In the genomic region with DNA sequence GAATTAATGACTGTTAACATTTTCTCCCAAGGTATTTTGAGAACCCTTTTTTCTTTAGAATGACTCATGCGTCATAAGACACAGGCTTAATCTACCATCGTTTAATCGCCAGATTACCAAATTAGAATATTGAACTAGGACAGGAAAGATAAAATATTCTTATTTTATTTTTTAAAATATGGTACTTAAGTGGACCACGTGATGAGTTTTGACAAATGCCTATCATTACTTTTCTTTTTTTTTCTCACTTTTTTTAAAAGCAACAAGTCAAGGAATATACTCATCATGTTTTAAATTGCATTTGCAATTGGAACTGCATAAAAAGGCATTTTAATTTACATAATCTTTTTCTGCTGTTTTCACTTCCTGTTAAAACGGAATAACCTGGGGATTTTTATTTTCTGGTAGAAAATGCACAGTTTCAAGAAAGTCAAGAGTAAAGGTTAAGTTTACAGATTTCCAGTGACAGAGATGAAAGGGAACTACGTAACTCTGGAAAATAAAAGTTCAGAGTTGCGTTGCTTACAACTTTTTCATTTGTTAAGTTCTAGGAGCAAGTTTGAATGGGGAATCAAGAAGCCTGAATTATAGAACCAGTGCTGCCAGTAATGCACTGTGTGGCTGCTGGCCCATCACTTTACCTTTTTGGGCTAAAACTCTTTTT, we compare ENCODE assay signal across 12 cellular contexts. TPM values are rescaled to one million over a fixed set of nuclear protein-coding genes. Genes with fewer than 3 reads are reported as not detected.
DNase-seq lines count a peak whose midpoint lies in the region; ATAC-seq and TF ChIP-seq lines count a peak whose summit lies in the region.
"Had no signal": no experiment of that assay in that cellular context is flagged by ENCODE, and none has a peak within 500 bp of the region (broad histone marks: within the 10 kb centered on the region; RNA-seq: fewer than 3 reads in every experiment).

No MANE protein-coding gene starts in this region.

- H3K4me2 ChIP-seq in MM.1S (ENCODE audit: low read depth, low read length), result peak overlapping the region; percentile 31

- peaks cover 6% of the 10 kb centered on the region for H3K36me3 ChIP-seq in MM.1S (replicated peaks; ENCODE audit: insufficient read depth, low read length)
- no peaks in the 10 kb centered on the region for H3K36me3 ChIP-seq in body of pancreas (replicated peaks in 1 of 2; ENCODE audit: insufficient read depth in 1 of 2, low read depth in 2 of 2)

- H3K4me1 ChIP-seq in MM.1S (ENCODE audit: low read length) (peaks cover 21% of the 10 kb centered on the region), body of pancreas (peaks cover 54% of the 10 kb centered on the region)

- H3K79me2 ChIP-seq in MM.1S (ENCODE audit: low read length), result peaks cover 39% of the 10 kb centered on the region

- H3K9ac ChIP-seq in MM.1S (ENCODE audit: low read length), result no peak overlapping the region

- intact Hi-C loops in body of pancreas (cut with DNase I), result no loop called here

- H3K27me3 ChIP-seq in MM.1S (replicated peaks; ENCODE audit: insufficient read depth, low read length) (no peaks in the 10 kb centered on the region), body of pancreas (no peaks in the 10 kb centered on the region)
- H3K27me3 ChIP-seq: suprapubic skin had no signal

- TF ChIP-seq POLR2A in body of pancreas (IDR thresholded peaks at IDR 0.05), result no peak

- H3K27ac ChIP-seq in MM.1S (ENCODE audit: low read length), result peak overlapping the region; percentile 4; the same call in 1 of the 2 replicates
- peak overlapping the region in 2 of 4 donors; percentile 36 to 72 for H3K27ac ChIP-seq in body of pancreas
- H3K27ac ChIP-seq: suprapubic skin had no signal

- no peak overlapping the region for H3K4me3 ChIP-seq in MM.1S (ENCODE audit: low read length)
- no peak overlapping the region for H3K4me3 ChIP-seq in body of pancreas
- H3K4me3 ChIP-seq: suprapubic skin had no signal

- no peak for TF ChIP-seq CTCF in MM.1S (IDR thresholded peaks at IDR 0.05; ENCODE audit: low read length)
- TF ChIP-seq CTCF in body of pancreas (IDR thresholded peaks at IDR 0.05), result no peak

- 59 to 62% methylated on average over 7 of the region's 7 CpGs for WGBS in body of pancreas, 2 donors

- H3F3A ChIP-seq in MM.1S (ENCODE audit: insufficient read depth, low read length), result no peaks in the 10 kb centered on the region

- DNase-seq in MM.1S (no peak), left lobe of liver (ENCODE audit: low spot score) (no peak), NCI-H2171 (lab: John Stamatoyannopoulos, UW) (no peak), NCI-H446 treated with DMSO at 0.1 percent for 48 hours (lab: John Stamatoyannopoulos, UW) (no peak), body of pancreas (no peak), KBM-7 (no peak)
- DNase-seq: NCI-H2107, SHP77 had no signal

- no peak overlapping the region for H2AFZ ChIP-seq in MM.1S (ENCODE audit: low read length)

- H3K9me3 ChIP-seq in MM.1S (replicated peaks; ENCODE audit: insufficient read depth, low read length) (no peaks in the 10 kb centered on the region), body of pancreas (no peaks in the 10 kb centered on the region)
- H3K9me3 ChIP-seq: suprapubic skin had no signal

- peak; percentile 39 for ATAC-seq in GM18498 (IDR thresholded peaks at IDR 0.05; ENCODE audit: unreplicated experiment)
- ATAC-seq in GM21529 (IDR thresholded peaks at IDR 0.05; ENCODE audit: unreplicated experiment), result peak; percentile 45
- ATAC-seq in left lobe of liver, result peak; percentile 1
- no peak for ATAC-seq in body of pancreas

- in situ Hi-C loops in KBM-7 (cut with MboI; ENCODE audit: low pct_unique_long_range_greater_than_20kb, low sequenced_read_pairs), result no loop called here

- no peaks in the 10 kb centered on the region for H3K9me2 ChIP-seq in MM.1S (replicated peaks; ENCODE audit: insufficient read depth, low read length)

- peaks cover 14% of the 10 kb centered on the region for H4K20me1 ChIP-seq in MM.1S (ENCODE audit: insufficient read depth, low read length)

RNA-seq across cellular contexts. Expression of a gene that starts 23.6 kb away (rescaled TPM):
- 39.5 TPM for total RNA-seq in left lobe of liver
- total RNA-seq in body of pancreas, result 10 to 100 TPM; 17.1 to 30.3 TPM

RNA-seq across cellular contexts. Expression of a gene that starts 35.6 kb away (rescaled TPM):
- not detected for total RNA-seq in left lobe of liver
- total RNA-seq in body of pancreas, result under 1 TPM in 1 of 2 donors, not detected in 1; 0.26 TPM
- total RNA-seq: activated CD8-positive, alpha-beta memory T cell treated with anti-CD3 and anti-CD28 coated beads for 36 hours had no signal
